In the genomic region with DNA sequence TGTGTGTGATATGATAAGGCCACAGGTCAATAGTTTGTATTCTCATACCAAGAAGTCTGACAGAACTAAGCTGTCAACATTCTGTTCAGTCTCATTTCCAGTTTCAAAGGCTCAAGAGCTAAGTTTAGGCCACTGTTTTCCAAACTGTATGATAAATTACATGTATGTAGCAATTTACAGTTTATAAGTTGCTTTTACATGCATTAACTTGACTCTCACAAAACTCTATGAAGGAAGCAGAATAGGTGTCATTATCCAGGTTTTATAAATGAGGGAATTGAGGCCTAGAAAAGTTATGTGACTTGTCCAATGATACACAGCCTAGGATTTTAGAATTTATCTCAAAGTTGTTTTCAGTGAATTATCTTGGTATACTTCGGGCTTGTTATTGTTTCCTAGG, we compare ENCODE assay signal across 28 cellular contexts.
"Had no signal": no experiment of that assay in that cellular context is flagged by ENCODE, and none has a peak within 500 bp of the region (broad histone marks: within the 10 kb centered on the region; RNA-seq: fewer than 3 reads in every experiment).

No MANE protein-coding gene starts in this region.

- H3K27ac ChIP-seq: neural progenitor cell, pancreas, psoas muscle, skin epidermis, spleen, suprapubic skin, testis, tibial artery, transverse colon, upper lobe of right lung, uterus had no signal

- H2AFZ ChIP-seq: neural progenitor cell had no signal

- H3K4me2 ChIP-seq: neural progenitor cell, smooth muscle cell had no signal

- H3K4me3 ChIP-seq: neural progenitor cell, pancreas, psoas muscle, skin epidermis, smooth muscle cell, spleen, suprapubic skin, testis, tibial artery, transverse colon, upper lobe of right lung, uterus had no signal

- H3K4me1 ChIP-seq: psoas muscle, suprapubic skin, testis, tibial artery, transverse colon, upper lobe of right lung, uterus had no signal

- ATAC-seq: naive thymus-derived CD4-positive, alpha-beta T cell; natural killer cell; pancreas; psoas muscle; right cardiac atrium; sciatic nerve; stimulated activated memory B cell treated with anti-CD40 and anti-IgM and Interleukin-4, amounts not matched to agents 10 μg/mL and 1 μg/mL and 100 μg/mL, for 72 hours; stimulated activated naive CD8-positive, alpha-beta T cell treated with anti-CD3 and anti-CD28 coated beads, Interleukin-15, amount 100 ng/mL, for 72 hours; stimulated activated naive CD8-positive, alpha-beta T cell treated with anti-CD3 and anti-CD28 coated beads, Interleukin-15, Interleukin-2, amounts not matched to agents 100 U/mL and 50 U/mL, for 24 hours; upper lobe of right lung had no signal

- H3K9me3 ChIP-seq: pancreas, psoas muscle, spleen, suprapubic skin, testis, tibial artery, transverse colon, upper lobe of right lung, uterus had no signal

- H3K36me3 ChIP-seq: neural progenitor cell, suprapubic skin, tibial artery, uterus had no signal

- DNase-seq: naive thymus-derived CD4-positive, alpha-beta T cell; natural killer cell; occipital lobe; pancreas; posterior cingulate gyrus; psoas muscle; right cardiac atrium; spleen; stimulated activated CD4-positive, alpha-beta T cell treated with anti-CD3 and anti-CD28 coated beads, Interleukin-12 subunit alpha, Interleukin-12 subunit beta, amount 100 ng/mL, for 4 hours; stimulated activated CD4-positive, alpha-beta T cell treated with anti-CD3 and anti-CD28 coated beads, Interleukin-1b, Interleukin-23, amount 100 ng/mL, for 48 hours; stimulated activated CD4-positive, alpha-beta T cell treated with anti-CD3 and anti-CD28 coated beads, Interleukin-4, amount 100 ng/mL, for 1 hour; stimulated activated CD4-positive, alpha-beta T cell treated with anti-CD3 and anti-CD28 coated beads, Interleukin-4, amount 100 ng/mL, for 4 hours; stimulated activated CD8-positive, alpha-beta memory T cell treated with anti-CD3 and anti-CD28 coated beads, Interleukin-4, amount 100 ng/mL, for 48 hours; stimulated activated naive CD4-positive, alpha-beta T cell; stimulated activated naive CD8-positive, alpha-beta T cell treated with anti-CD3 and anti-CD28 coated beads, Interleukin-15, amount 100 ng/mL, for 72 hours; stimulated activated naive CD8-positive, alpha-beta T cell treated with anti-CD3 and anti-CD28 coated beads, Interleukin-15, Interleukin-2, amounts not matched to agents 100 U/mL and 50 U/mL, for 24 hours; substantia nigra; testis; tibial artery; transverse colon; upper lobe of right lung; uterus had no signal

- H3K9ac ChIP-seq: neural progenitor cell had no signal

- H3K27me3 ChIP-seq: neural progenitor cell, pancreas, spleen, suprapubic skin, testis, tibial artery, transverse colon, upper lobe of right lung, uterus had no signal
